7 cellular contexts compared by ENCODE assay signal in genomic region chr1:148389027-148389339, GRCh38.
DNase-seq lines count a peak whose midpoint lies in the region; ATAC-seq lines count a peak whose summit lies in the region.

No MANE protein-coding gene starts in this region.

- peaks cover 8% of the 10 kb centered on the region; the same call in 1 of the 2 replicates for H3K4me1 ChIP-seq in HUES48 (ENCODE audit: control insufficient read depth, insufficient read depth, low read length)

- no peaks in the 10 kb centered on the region for H3K9me3 Mint-ChIP-seq in activated naive CD8-positive, alpha-beta T cell treated with anti-CD3 and anti-CD28 coated beads, Interleukin-2, amount 10 ng/mL, durations not matched to agents 7 days and 5 days
- H3K9me3 Mint-ChIP-seq in immature natural killer cell, result no peaks in the 10 kb centered on the region
- H3K9me3 Mint-ChIP-seq in stimulated activated naive CD8-positive, alpha-beta T cell treated with anti-CD3 and anti-CD28 coated beads, Interleukin-15, amount 100 ng/mL, for 72 hours, result no peaks in the 10 kb centered on the region

- H3K27me3 ChIP-seq in HUES48 (ENCODE audit: control insufficient read depth, insufficient read depth, low read length), result no peaks in the 10 kb centered on the region

- H3K4me3 Mint-ChIP-seq in activated naive CD8-positive, alpha-beta T cell treated with anti-CD3 and anti-CD28 coated beads, Interleukin-2, amount 10 ng/mL, durations not matched to agents 7 days and 5 days, result peak overlapping the region; percentile 95
- peak overlapping the region; percentile 92 to 96 (median 95) for H3K4me3 Mint-ChIP-seq in immature natural killer cell
- H3K4me3 Mint-ChIP-seq in stimulated activated naive CD8-positive, alpha-beta T cell treated with anti-CD3 and anti-CD28 coated beads, Interleukin-15, amount 100 ng/mL, for 72 hours, result peak overlapping the region; percentile 89 to 97

- no peaks in the 10 kb centered on the region for H3K27me3 Mint-ChIP-seq in activated naive CD8-positive, alpha-beta T cell treated with anti-CD3 and anti-CD28 coated beads, Interleukin-2, amount 10 ng/mL, durations not matched to agents 7 days and 5 days
- H3K27me3 Mint-ChIP-seq in immature natural killer cell (ENCODE audit: low read depth in 3 of 3), result peaks cover 4 to 6% (median 5%) of the 10 kb centered on the region in 3 donors
- H3K27me3 Mint-ChIP-seq in stimulated activated naive CD8-positive, alpha-beta T cell treated with anti-CD3 and anti-CD28 coated beads, Interleukin-15, amount 100 ng/mL, for 72 hours, result no peaks in the 10 kb centered on the region

- H3K4me1 Mint-ChIP-seq in activated naive CD8-positive, alpha-beta T cell treated with anti-CD3 and anti-CD28 coated beads, Interleukin-2, amount 10 ng/mL, durations not matched to agents 7 days and 5 days, result peaks cover 32% of the 10 kb centered on the region
- H3K4me1 Mint-ChIP-seq in immature natural killer cell, result peaks cover 14 to 24% of the 10 kb centered on the region in 2 donors
- H3K4me1 Mint-ChIP-seq in stimulated activated naive CD8-positive, alpha-beta T cell treated with anti-CD3 and anti-CD28 coated beads, Interleukin-15, amount 100 ng/mL, for 72 hours, result peaks cover 58% of the 10 kb centered on the region

- POLR2A ChIA-PET in activated naive CD8-positive, alpha-beta T cell treated with anti-CD3 and anti-CD28 coated beads, Interleukin-2, amount 10 ng/mL, durations not matched to agents 7 days and 5 days (lab: Charles Lee), result interaction anchor here (1.1 to 2.1 kb wide), 9 partner anchors 10 to 1304 kb away, joined by 3 to 56 read pairs (median 6); no protein-coding TSS in a partner anchor

- H3K27ac Mint-ChIP-seq in activated naive CD8-positive, alpha-beta T cell treated with anti-CD3 and anti-CD28 coated beads, Interleukin-2, amount 10 ng/mL, durations not matched to agents 7 days and 5 days, result peak overlapping the region; percentile 99
- peak overlapping the region; percentile 98 to 99 (median 98) for H3K27ac Mint-ChIP-seq in immature natural killer cell
- H3K27ac Mint-ChIP-seq in stimulated activated naive CD8-positive, alpha-beta T cell treated with anti-CD3 and anti-CD28 coated beads, Interleukin-15, amount 100 ng/mL, for 72 hours, result peak overlapping the region; percentile 100

- H3K9ac ChIP-seq in HUES48 (ENCODE audit: low read depth, low read length), result no peak overlapping the region

- ATAC-seq in activated naive CD8-positive, alpha-beta T cell treated with anti-CD3 and anti-CD28 coated beads, Interleukin-2, amount 10 ng/mL, durations not matched to agents 7 days and 5 days (ENCODE audit: low read depth), result no peak
- no peak for ATAC-seq in stimulated activated naive CD8-positive, alpha-beta T cell treated with anti-CD3 and anti-CD28 coated beads, Interleukin-15, amount 100 ng/mL, for 72 hours
- no peak for ATAC-seq in HG02610 (IDR thresholded peaks at IDR 0.05; ENCODE audit: unreplicated experiment)
- ATAC-seq in HG02970 (IDR thresholded peaks at IDR 0.05; ENCODE audit: low FRiP score, unreplicated experiment), result no peak

- H3K36me3 ChIP-seq in HUES48 (ENCODE audit: control insufficient read depth, insufficient read depth, low read length), result no peaks in the 10 kb centered on the region

- H3K36me3 Mint-ChIP-seq in activated naive CD8-positive, alpha-beta T cell treated with anti-CD3 and anti-CD28 coated beads, Interleukin-2, amount 10 ng/mL, durations not matched to agents 7 days and 5 days, result peaks cover 2% of the 10 kb centered on the region
- H3K36me3 Mint-ChIP-seq in immature natural killer cell, result no peaks in the 10 kb centered on the region

- peak overlapping the region; percentile 56 for H3K4me3 ChIP-seq in HUES48 (ENCODE audit: low read depth, low read length)

- no peak for DNase-seq in activated naive CD8-positive, alpha-beta T cell treated with anti-CD3 and anti-CD28 coated beads, Interleukin-2, amount 10 ng/mL, durations not matched to agents 7 days and 5 days
- DNase-seq in immature natural killer cell (no peak), middle frontal gyrus (ENCODE audit: extremely low spot score, low spot score) (no peak)
- no peak for DNase-seq in stimulated activated naive CD8-positive, alpha-beta T cell treated with anti-CD3 and anti-CD28 coated beads, Interleukin-15, amount 100 ng/mL, for 72 hours

- H3K9me3 ChIP-seq in HUES48 (ENCODE audit: control insufficient read depth, insufficient read depth, low read length), result no peaks in the 10 kb centered on the region

- no peak overlapping the region for H3K27ac ChIP-seq in HUES48 (ENCODE audit: low read depth, low read length)
